In genomic region chr1:12356004-12356890, GRCh38 we compare ENCODE assay signal across 12 cellular contexts.
A peak's percentile ranks its signal among the peaks of the same experiment; 100 is the strongest.
DNase-seq lines count a peak whose midpoint lies in the region; ATAC-seq and TF ChIP-seq lines count a peak whose summit lies in the region.
"Had no signal": no experiment of that assay in that cellular context is flagged by ENCODE, and none has a peak within 500 bp of the region (broad histone marks: within the 10 kb centered on the region; RNA-seq: fewer than 3 reads in every experiment).

No MANE protein-coding gene starts in this region.

- TF ChIP-seq CTCF in heart left ventricle (IDR thresholded peaks at IDR 0.05) (no peak), testis (IDR thresholded peaks at IDR 0.05) (no peak)

- no peak overlapping the region for H3K4me3 ChIP-seq in heart left ventricle
- H3K4me3 ChIP-seq in muscle layer of duodenum (ENCODE audit: low read depth in 1 of 2, low read length in 2 of 2), result no peak overlapping the region
- H3K4me3 ChIP-seq in aorta (ENCODE audit: low read length in 2 of 2), result no peak overlapping the region
- no peak overlapping the region for H3K4me3 ChIP-seq in testis

- no peak for TF ChIP-seq POLR2A in heart left ventricle (IDR thresholded peaks at IDR 0.05)
- no peak for TF ChIP-seq POLR2A in testis (IDR thresholded peaks at IDR 0.05)

- DNase-seq in heart left ventricle (no peak), Right ventricle myocardium inferior (ENCODE audit: missing footprints) (no peak), dedifferentiated amniotic fluid mesenchymal stem cell (ENCODE audit: extremely low spot score) (peak; percentile 67), aorta (no peak), testis (no peak), OCI-M1 (lab: John Stamatoyannopoulos, UW) (no peak)
- DNase-seq: activated CD8-positive, alpha-beta memory T cell treated with anti-CD3 and anti-CD28 coated beads for 24 hours; activated naive CD8-positive, alpha-beta T cell treated with anti-CD3 and anti-CD28 coated beads for 36 hours; DND-41; NCI-H2171 had no signal

- H3K9me3 ChIP-seq in heart left ventricle (no peaks in the 10 kb centered on the region), muscle layer of duodenum (ENCODE audit: control insufficient read depth in 1 of 2, low read length in 2 of 2) (no peaks in the 10 kb centered on the region), aorta (ENCODE audit: control insufficient read depth, low read length) (no peaks in the 10 kb centered on the region), testis (no peaks in the 10 kb centered on the region)

- H3K36me3 ChIP-seq in heart left ventricle (peaks cover 0 to 99% (median 79%) of the 10 kb centered on the region in 9 donors), muscle layer of duodenum (ENCODE audit: control insufficient read depth in 1 of 2, insufficient read depth in 2 of 2, low read length in 2 of 2) (peaks cover 37 to 55% of the 10 kb centered on the region in 2 donors), aorta (ENCODE audit: control insufficient read depth in 1 of 2, insufficient read depth in 2 of 2, low read length in 1 of 2) (no peaks in the 10 kb centered on the region), testis (ENCODE audit: low read depth, missing control alignments) (no peaks in the 10 kb centered on the region)

- intact Hi-C loops in heart left ventricle (cut with DNase I), result loop anchor here in 2 of 10 donors (5.0 kb wide), 2 partner anchors 39 to 41 kb away; no protein-coding TSS in a partner anchor
- intact Hi-C loops in Right ventricle myocardium inferior (cut with DNase I), result loop anchor here (10.0 kb wide), 1 partner anchor 91 kb away; no protein-coding TSS in a partner anchor
- intact Hi-C loops in aorta (cut with DNase I), result no loop called here
- intact Hi-C loops in testis (cut with DNase I; ENCODE audit: low total_unique reads), result no loop called here

- H3K27me3 ChIP-seq in heart left ventricle (no peaks in the 10 kb centered on the region), muscle layer of duodenum (ENCODE audit: low read depth, low read length) (no peaks in the 10 kb centered on the region), aorta (ENCODE audit: control insufficient read depth in 1 of 2, insufficient read depth in 2 of 2, low read length in 1 of 2) (no peaks in the 10 kb centered on the region), testis (no peaks in the 10 kb centered on the region)

- peaks cover 0 to 35% (median 19%) of the 10 kb centered on the region in 12 donors for H3K4me1 ChIP-seq in heart left ventricle
- peaks cover 0 to 14% of the 10 kb centered on the region in 2 donors for H3K4me1 ChIP-seq in muscle layer of duodenum (ENCODE audit: control insufficient read depth in 1 of 2, insufficient read depth in 2 of 2, low read length in 2 of 2)
- peaks cover 0 to 6% of the 10 kb centered on the region in 2 donors for H3K4me1 ChIP-seq in aorta (ENCODE audit: control insufficient read depth in 1 of 2, insufficient read depth in 2 of 2, low read length in 2 of 2)
- no peaks in the 10 kb centered on the region for H3K4me1 ChIP-seq in testis

- ATAC-seq in heart left ventricle (peak in 3 of 4 donors; percentile 33 to 61 (median 42)), Right ventricle myocardium inferior (no peak), aorta (ENCODE audit: low FRiP score) (peak; percentile 52), HG02623 (IDR thresholded peaks at IDR 0.05; ENCODE audit: unreplicated experiment) (no peak)

- H3K27ac ChIP-seq in heart left ventricle (peak overlapping the region in 4 of 12 donors; percentile 7 to 52 (median 38)), muscle layer of duodenum (ENCODE audit: low read length) (peak overlapping the region; percentile 46), aorta (ENCODE audit: low read depth in 1 of 2, low read length in 2 of 2) (peak overlapping the region; percentile 92 to 93), testis (no peak overlapping the region)

- 60 to 69% (median 65%) methylated on average over 8 of the region's 8 CpGs for WGBS in heart left ventricle, 4 donors
- 6 to 7% methylated on average over 8 of the region's 8 CpGs for WGBS in aorta, 2 donors
- WGBS in testis, 2 donors, result 83% methylated on average over 8 of the region's 8 CpGs

Comparison
In these comparisons a context has a peak if more than half of its experiments do, and no peak if none do; other contexts are left out.
1. ATAC-seq: peak in heart left ventricle (3 of 4) and aorta (single experiment); none in Right ventricle myocardium inferior (single experiment) and HG02623 (single experiment).
2. H3K27ac ChIP-seq: peak in muscle layer of duodenum (single experiment) and aorta (2 of 2); none in testis (0 of 2).